Comparison of ENCODE assay signal across 8 cellular contexts in genomic region chr22:45164217-45165123, GRCh38. TPM values are rescaled to one million over a fixed set of nuclear protein-coding genes. Genes with fewer than 3 reads are reported as not detected.
A peak's percentile ranks its signal among the peaks of the same experiment; 100 is the strongest.
DNase-seq lines count a peak whose midpoint lies in the region; ATAC-seq, FAIRE-seq and TF ChIP-seq lines count a peak whose summit lies in the region.

No MANE protein-coding gene starts in this region.

- peak overlapping the region; percentile 78 for H3K4me2 ChIP-seq in hepatocyte

- CTCF ChIA-PET in Panc1 (lab: Charles Lee) = interaction anchor here (0.6 kb wide), 1 partner anchor 368 kb away, joined by 3 read pairs; no protein-coding TSS in a partner anchor

- no peak for TF ChIP-seq CTCF in Panc1 (IDR thresholded peaks at IDR 0.05)
- no peak for TF ChIP-seq CTCF in hepatocyte (IDR thresholded peaks at IDR 0.05; ENCODE audit: poor library complexity)
- no peak for TF ChIP-seq CTCF in gastrocnemius medialis (IDR thresholded peaks at IDR 0.05 in 4 of 5, conservative IDR thresholded peaks at IDR 0.05 in 1 of 5)

- H3K4me3 ChIP-seq in Panc1 (ENCODE audit: low read depth in 2 of 2, low read length in 2 of 2) (peak overlapping the region; percentile 80 to 90), hepatocyte (peak overlapping the region; percentile 85), gastrocnemius medialis (peak overlapping the region; percentile 87 to 97 (median 91))

- H3K27me3 ChIP-seq in Panc1 (ENCODE audit: control insufficient read depth, insufficient read depth, low read length) (no peaks in the 10 kb centered on the region), hepatocyte (no peaks in the 10 kb centered on the region), gastrocnemius medialis (no peaks in the 10 kb centered on the region)

- in situ Hi-C loops in Panc1 (cut with HindIII; ENCODE audit: low pct_unique_long_range_greater_than_20kb, low sequenced_read_pairs) (no loop called here), gastrocnemius medialis (cut with MboI; ENCODE audit: low sequenced_read_pairs in 4 of 4) (no loop called here)

- WGBS in hepatocyte (ENCODE audit: low lambda C conversion rate, missing lambda C conversion rate) = 3% methylated on average over 27 of the region's 65 CpGs

- H3K9me2 ChIP-seq in hepatocyte (replicated peaks; ENCODE audit: insufficient read depth) = no peaks in the 10 kb centered on the region

- ATAC-seq in HG02610 (IDR thresholded peaks at IDR 0.05; ENCODE audit: unreplicated experiment) (peak; percentile 28), Panc1 (peak; percentile 78), gastrocnemius medialis (peak; percentile 34 to 54)

- no peaks in the 10 kb centered on the region for H4K20me1 ChIP-seq in hepatocyte (ENCODE audit: insufficient read depth, poor library complexity, severe bottlenecking)

- no TSS peak for BruUV-seq in Panc1 (replicated peaks; lab: Mats Ljungman, UMichigan)

- intact Hi-C loops in Panc1 (cut with micrococcal nuclease; ENCODE audit: unreplicated experiment) = no loop called here
- intact Hi-C loops in gastrocnemius medialis (cut with DNase I; ENCODE audit: low total_unique reads) = no loop called here

- H3K27ac ChIP-seq in Panc1 (ENCODE audit: low read length) (peak overlapping the region; percentile 75), hepatocyte (peak overlapping the region; percentile 92), gastrocnemius medialis (peak overlapping the region; percentile 88 to 93 (median 90))

- peaks cover 15% of the 10 kb centered on the region for H3K4me1 ChIP-seq in Panc1 (ENCODE audit: control insufficient read depth, insufficient read depth, low read length)
- peaks cover 18% of the 10 kb centered on the region for H3K4me1 ChIP-seq in hepatocyte (ENCODE audit: insufficient read depth)
- peaks cover 30 to 33% of the 10 kb centered on the region in 2 donors for H3K4me1 ChIP-seq in gastrocnemius medialis

- peak; percentile 50 for DNase-seq in GM12892 (ENCODE audit: insufficient read length)
- DNase-seq in Panc1 (ENCODE audit: low read depth, low spot score) = no peak
- peak; percentile 44 for DNase-seq in amniotic epithelial cell (ENCODE audit: low read depth)
- DNase-seq in hepatocyte (ENCODE audit: low spot score) = peak; percentile 59
- DNase-seq in gastrocnemius medialis = peak in 1 of 2 donors; percentile 20
- no peak for DNase-seq in NCI-H1048 (lab: John Stamatoyannopoulos, UW)
- DNase-seq in SIG-M5 (lab: John Stamatoyannopoulos, UW) = no peak

- H3K36me3 ChIP-seq in Panc1 (ENCODE audit: control insufficient read depth, insufficient read depth, low read length) = peaks cover 16% of the 10 kb centered on the region
- H3K36me3 ChIP-seq in hepatocyte (replicated peaks; ENCODE audit: insufficient read depth, low read depth) = no peaks in the 10 kb centered on the region
- peaks cover 0 to 13% of the 10 kb centered on the region in 2 donors for H3K36me3 ChIP-seq in gastrocnemius medialis

- no peaks in the 10 kb centered on the region for H3K9me3 ChIP-seq in Panc1 (ENCODE audit: control insufficient read depth, insufficient read depth, low read depth, low read length)
- no peaks in the 10 kb centered on the region for H3K9me3 ChIP-seq in hepatocyte (ENCODE audit: low read depth)
- no peaks in the 10 kb centered on the region for H3K9me3 ChIP-seq in gastrocnemius medialis

- POLR2A ChIA-PET in Panc1 (lab: Charles Lee) = no interaction called here

- peaks cover 61% of the 10 kb centered on the region for H3K79me2 ChIP-seq in hepatocyte

- TF ChIP-seq POLR2A in GM12892 (IDR thresholded peaks at IDR 0.05; ENCODE audit: low read depth, low read length) (no peak), gastrocnemius medialis (IDR thresholded peaks at IDR 0.05) (no peak)

- H2AFZ ChIP-seq in hepatocyte = peak overlapping the region; percentile 70

- no peak for FAIRE-seq in GM12892 (lab: Jason Lieb, UNC)

RNA-seq across cellular contexts. Expression of gene NUP50, which starts 0.7 kb away (rescaled TPM):
- 45.5 TPM for polyA plus RNA-seq in GM12892 (2012; ENCODE audit: missing spikeins)
- 52.1 TPM for total RNA-seq in Panc1 (2021; ENCODE audit: unreplicated experiment)
- 19.2 TPM for polyA plus RNA-seq in Panc1 (2012; ENCODE audit: insufficient read length)
- 39.1 and 43.8 TPM in 2 replicates for total RNA-seq in hepatocyte
- polyA plus RNA-seq in hepatocyte = 15.3 and 16.0 TPM in 2 replicates
- total RNA-seq in gastrocnemius medialis = 10 to 100 TPM; 18.0 to 30.6 (median 26.3) TPM

Comparison
In these comparisons a context has a peak if more than half of its experiments do, and no peak if none do; other contexts are left out.
1. DNase-seq: peak in GM12892 (single experiment), amniotic epithelial cell (single experiment) and hepatocyte (single experiment); none in Panc1 (single experiment), NCI-H1048 (single experiment) and SIG-M5 (single experiment).
2. ATAC-seq: peak in every context shown above with its lines; median percentile 78 in Panc1; 44 in gastrocnemius medialis; 28 in HG02610.
3. Peak in every context shown above with its lines, with median percentiles within 50 percentile points of each other: H3K27ac ChIP-seq and H3K4me3 ChIP-seq.